1 cellular context compared by ENCODE assay signal in genomic region chr2:218381916-218382366, GRCh38.
TF ChIP-seq lines count a peak whose summit lies in the region.

Gene SLC11A1 (plus strand): TSS chr2:218382273. CDS start chr2:218382369, 96 bp downstream.

TF ChIP-seq in GM23338, 12 proteins besides CTCF, POLR2A, EP300 and RAD21 (continued from another document):
- TF ChIP-seq ZNF462 (CRISPR knock-in tag; IDR thresholded peaks at IDR 0.05): no peak
- no peak for TF ChIP-seq POLR2AphosphoS5 (IDR thresholded peaks at IDR 0.05; ENCODE audit: low read depth)
- TF ChIP-seq CREB1 (CRISPR knock-in tag; IDR thresholded peaks at IDR 0.05; ENCODE audit: low read depth): no peak
- no peak for TF ChIP-seq ZNF331 (CRISPR knock-in tag; IDR thresholded peaks at IDR 0.05; ENCODE audit: low read depth)
- TF ChIP-seq STAT1 (IDR thresholded peaks at IDR 0.05; ENCODE audit: unreplicated experiment): no peak
